In the genomic region with DNA sequence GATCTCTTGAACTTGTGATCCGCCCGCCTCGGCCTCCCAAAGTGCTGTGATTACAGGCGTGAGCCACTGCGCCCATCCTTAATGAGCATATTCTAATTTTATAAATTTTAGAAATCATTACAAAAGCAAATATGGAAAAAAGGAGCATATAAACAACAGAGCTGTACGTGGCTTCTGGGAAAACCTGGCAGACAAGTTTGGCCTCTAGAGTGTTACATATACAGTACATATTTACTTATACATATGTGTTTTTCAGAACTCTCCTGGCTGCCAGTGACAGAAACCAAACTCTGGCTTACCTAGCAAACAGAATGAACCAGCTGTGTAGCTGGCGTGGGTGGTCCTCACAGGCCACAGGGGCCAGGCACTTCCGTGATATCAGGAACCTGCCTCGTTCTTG, we compare ENCODE assay signal across 24 cellular contexts. TPM values are rescaled to one million over a fixed set of nuclear protein-coding genes. Genes with fewer than 3 reads are reported as not detected.
"Had no signal": no experiment of that assay in that cellular context is flagged by ENCODE, and none has a peak within 500 bp of the region (broad histone marks: within the 10 kb centered on the region; RNA-seq: fewer than 3 reads in every experiment).

No MANE protein-coding gene starts in this region.

- H3K9me3 ChIP-seq: left ventricle myocardium inferior, ovary, psoas muscle, right atrium auricular region, tibial artery had no signal

- H3K27me3 ChIP-seq: ovary, right atrium auricular region, tibial artery had no signal

- H3K36me3 ChIP-seq: left ventricle myocardium inferior, ovary, right atrium auricular region had no signal

- DNase-seq: activated B cell treated with CpG ODN at 0.5 μM for 24 hours; activated CD4-positive, alpha-beta memory T cell treated with anti-CD3 and anti-CD28 coated beads for 36 hours; activated CD4-positive, alpha-beta T cell treated with anti-CD3 and anti-CD28 coated beads for 36 hours; activated naive CD4-positive, alpha-beta T cell treated with Interleukin-2 at 50 U/mL for 16 hours; activated naive CD8-positive, alpha-beta T cell treated with anti-CD3 and anti-CD28 coated beads for 36 hours; activated T-cell treated with anti-CD3 and anti-CD28 coated beads, Interleukin-2, amount 50 U/mL, for 48 hours; amniotic stem cell; cerebellar nuclear complex; cortex of kidney; erythroblast; glutamatergic neuron; hippocampal formation; kidney glomerular epithelial cell; left ventricle myocardium inferior; ovary; psoas muscle; stimulated activated CD4-positive, alpha-beta T cell treated with anti-CD3 and anti-CD28 coated beads, Interleukin-12 subunit alpha, Interleukin-12 subunit beta, amount 100 ng/mL, for 4 hours; stimulated activated CD4-positive, alpha-beta T cell treated with anti-CD3 and anti-CD28 coated beads, Interleukin-4, amount 100 ng/mL, for 4 hours; stimulated activated naive CD8-positive, alpha-beta T cell treated with anti-CD3 and anti-CD28 coated beads, Interleukin-15, Interleukin-2, amounts not matched to agents 100 U/mL and 50 U/mL, for 24 hours; substantia nigra; T1000; tibial artery had no signal

- H3K4me3 ChIP-seq: left ventricle myocardium inferior, ovary, psoas muscle, right atrium auricular region, tibial artery had no signal

- ATAC-seq: activated CD4-positive, alpha-beta T cell treated with anti-CD3 and anti-CD28 coated beads for 36 hours; natural killer cell treated with Interleukin-12 subunit alpha and Interleukin-12 subunit beta and Interleukin-15 and Interleukin-18, amount 100 ng/mL, for 72 hours; stimulated activated naive CD8-positive, alpha-beta T cell treated with anti-CD3 and anti-CD28 coated beads, Interleukin-15, Interleukin-2, amounts not matched to agents 100 U/mL and 50 U/mL, for 24 hours had no signal

- H3K27ac ChIP-seq: left ventricle myocardium inferior, ovary, psoas muscle, right atrium auricular region, tibial artery had no signal

- H3K4me1 ChIP-seq: left ventricle myocardium inferior, psoas muscle, right atrium auricular region, tibial artery had no signal

RNA-seq across cellular contexts. Expression of gene DRC3, which starts 10.1 kb away (rescaled TPM):
- total RNA-seq: activated B cell treated with CpG ODN at 0.5 μM for 24 hours had no signal
